Comparison of ENCODE assay signal across 8 cellular contexts in genomic region chr9:108565651-108566378, GRCh38.
A peak's percentile ranks its signal among the peaks of the same experiment; 100 is the strongest.
DNase-seq lines count a peak whose midpoint lies in the region; ATAC-seq and TF ChIP-seq lines count a peak whose summit lies in the region.

No MANE protein-coding gene starts in this region.

- H3K4me3 ChIP-seq in right atrium auricular region = no peak overlapping the region

- peak; percentile 60 to 87 for TF ChIP-seq CTCF in right atrium auricular region (IDR thresholded peaks at IDR 0.05)

- no peak overlapping the region for H3K27ac ChIP-seq in right atrium auricular region

- ATAC-seq in GM19043 (IDR thresholded peaks at IDR 0.05; ENCODE audit: low read depth, unreplicated experiment) (peak; percentile 77), HG03354 (IDR thresholded peaks at IDR 0.05; ENCODE audit: poor library complexity, severe bottlenecking, unreplicated experiment) (peak; percentile 85)

- no peaks in the 10 kb centered on the region for H3K27me3 ChIP-seq in right atrium auricular region

- DNase-seq in COR-L47 (lab: John Stamatoyannopoulos, UW) = peak; percentile 80
- peak; percentile 64 for DNase-seq in NCI-H226
- DNase-seq in amygdala (lab: John Stamatoyannopoulos, UW) = peak in 37 of 56 donors; percentile 3 to 73 (median 20)
- DNase-seq in right atrium auricular region (ENCODE audit: low spot score) = no peak
- DNase-seq in retina = peak; percentile 67
- DNase-seq in central memory CD4-positive, alpha-beta T cell = no peak

- H3K9me3 ChIP-seq in right atrium auricular region = no peaks in the 10 kb centered on the region

- no peaks in the 10 kb centered on the region for H3K4me1 ChIP-seq in right atrium auricular region

- no peaks in the 10 kb centered on the region for H3K36me3 ChIP-seq in right atrium auricular region

Comparison
In these comparisons a context has a peak if more than half of its experiments do, and no peak if none do; other contexts are left out.
1. DNase-seq: peak in COR-L47 (single experiment), NCI-H226 (single experiment), amygdala (37 of 56) and retina (single experiment); none in right atrium auricular region (single experiment) and central memory CD4-positive, alpha-beta T cell (single experiment).